In the genomic region with DNA sequence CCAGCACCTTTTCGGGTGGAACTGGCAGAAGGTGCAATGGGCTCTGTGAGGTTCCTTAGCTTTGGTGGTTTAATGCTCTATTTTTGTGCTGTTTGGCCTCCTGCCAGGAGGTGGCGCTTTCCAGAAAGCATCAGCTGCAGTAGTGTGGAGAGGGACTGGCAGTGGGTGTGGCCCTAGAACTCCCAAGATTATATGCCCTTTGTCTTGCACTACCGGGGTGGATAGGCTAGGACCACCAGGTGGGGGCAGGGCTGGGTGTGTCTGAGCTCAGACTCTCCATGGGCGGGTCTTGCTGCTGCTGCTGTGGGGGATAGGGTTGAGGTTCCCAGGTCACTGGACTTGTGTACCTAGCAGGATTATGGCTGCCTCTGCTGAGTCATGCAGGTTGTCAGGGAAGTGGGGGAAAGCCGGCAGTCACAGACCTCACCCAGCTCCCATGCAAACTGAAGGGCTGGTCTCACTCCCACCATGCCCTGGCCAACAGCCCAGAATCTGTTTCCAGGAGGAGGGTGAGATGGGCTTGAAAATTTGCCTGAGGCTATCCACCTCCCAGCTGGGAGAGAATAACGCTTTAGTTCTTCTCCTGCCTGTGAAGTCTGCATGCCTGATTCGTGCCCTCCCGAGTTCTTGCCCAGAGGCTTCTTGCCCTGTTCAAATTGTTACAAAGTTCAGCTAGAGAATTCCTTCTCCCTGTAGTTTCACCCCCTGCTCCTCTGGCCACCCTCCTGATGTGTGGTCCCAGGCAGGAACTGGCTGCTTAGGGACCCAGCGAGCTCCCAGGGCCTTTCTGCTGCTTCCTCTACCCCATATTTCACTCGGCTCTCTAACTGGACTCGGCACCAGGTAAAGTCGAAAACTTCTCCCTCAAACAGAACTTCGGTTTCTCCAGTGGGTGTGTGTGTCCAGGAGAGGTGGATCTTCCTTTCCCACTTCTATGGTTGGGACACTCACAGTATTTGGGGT, we compare ENCODE assay signal across 8 cellular contexts.
A peak's percentile ranks its signal among the peaks of the same experiment; 100 is the strongest.
DNase-seq lines count a peak whose midpoint lies in the region; ATAC-seq, FAIRE-seq and TF ChIP-seq lines count a peak whose summit lies in the region.

No MANE protein-coding gene starts in this region.

- H3K9me3 ChIP-seq in naive thymus-derived CD4-positive, alpha-beta T cell (ENCODE audit: control insufficient read depth in 2 of 3, low read length in 3 of 3), result no peaks in the 10 kb centered on the region
- no peaks in the 10 kb centered on the region for H3K9me3 ChIP-seq in testis

- intact Hi-C loops in naive thymus-derived CD4-positive, alpha-beta T cell (cut with micrococcal nuclease), result loop anchor here (2.0 to 5.0 kb wide), 4 partner anchors 38 to 214 kb away; a partner anchor contains a TSS
- intact Hi-C loops in testis (cut with DNase I; ENCODE audit: low total_unique reads), result no loop called here

- CTCF ChIA-PET in WTC11 (lab: Charles Lee), result interaction anchor here (1.0 to 1.8 kb wide), 3 partner anchors 10 to 235 kb away, joined by 3 to 7 read pairs (median 3); no protein-coding TSS in a partner anchor
- CTCF ChIA-PET in naive thymus-derived CD4-positive, alpha-beta T cell (lab: Charles Lee), result interaction anchor here (0.6 to 1.8 kb wide), 12 partner anchors 8 to 236 kb away, joined by 3 to 7 read pairs (median 3); no protein-coding TSS in a partner anchor

- H3K27ac ChIP-seq in C4-2B (no peak overlapping the region), testis (peak overlapping the region; percentile 61 to 83)
- H3K27ac ChIP-seq in naive thymus-derived CD4-positive, alpha-beta T cell (ENCODE audit: low read depth, low read length), result no peak overlapping the region

- FAIRE-seq in bronchial epithelial cell (lab: Jason Lieb, UNC), result peak; percentile 55

- no peaks in the 10 kb centered on the region for H3K27me3 Mint-ChIP-seq in WTC11 (ENCODE audit: low read depth)
- H3K27me3 Mint-ChIP-seq in naive thymus-derived CD4-positive, alpha-beta T cell, result peaks cover 0 to 2% (median 0%) of the 10 kb centered on the region in 5 donors

- peaks cover 60% of the 10 kb centered on the region for H3K9me3 Mint-ChIP-seq in WTC11
- peaks cover 0 to 13% (median 0%) of the 10 kb centered on the region in 11 donors for H3K9me3 Mint-ChIP-seq in naive thymus-derived CD4-positive, alpha-beta T cell

- TF ChIP-seq CTCF in C4-2B (conservative IDR thresholded peaks at IDR 0.05), result peak; percentile 47
- peak; percentile 48 for TF ChIP-seq CTCF in WTC11 (IDR thresholded peaks at IDR 0.05)
- peak; percentile 47 for TF ChIP-seq CTCF in bronchial epithelial cell (IDR thresholded peaks at IDR 0.05; ENCODE audit: insufficient read depth, low read length, severe bottlenecking)
- peak in 2 of 3 experiments; percentile 37 to 42 for TF ChIP-seq CTCF in testis (IDR thresholded peaks at IDR 0.05)

- H3K27ac Mint-ChIP-seq in WTC11, result no peak overlapping the region
- peak overlapping the region in 2 of 9 donors; percentile 38 to 40 for H3K27ac Mint-ChIP-seq in naive thymus-derived CD4-positive, alpha-beta T cell

- peaks cover 29% of the 10 kb centered on the region for H3K36me3 Mint-ChIP-seq in WTC11
- H3K36me3 Mint-ChIP-seq in naive thymus-derived CD4-positive, alpha-beta T cell, result peaks cover 0 to 10% (median 0%) of the 10 kb centered on the region in 5 donors

- H3K4me3 Mint-ChIP-seq in WTC11, result no peak overlapping the region
- H3K4me3 Mint-ChIP-seq in naive thymus-derived CD4-positive, alpha-beta T cell, result peak overlapping the region in 2 of 10 donors; percentile 10 to 33

- H3K36me3 ChIP-seq in bronchial epithelial cell (ENCODE audit: control insufficient read depth, insufficient read depth, low read length), result no peaks in the 10 kb centered on the region
- H3K36me3 ChIP-seq in naive thymus-derived CD4-positive, alpha-beta T cell (ENCODE audit: control insufficient read depth in 2 of 3, insufficient read depth in 3 of 3, low read length in 3 of 3), result no peaks in the 10 kb centered on the region
- no peaks in the 10 kb centered on the region for H3K36me3 ChIP-seq in testis (ENCODE audit: low read depth, missing control alignments)

- TF ChIP-seq POLR2A in testis (IDR thresholded peaks at IDR 0.05), result no peak

- peak; percentile 89 for ATAC-seq in WTC11
- ATAC-seq in naive thymus-derived CD4-positive, alpha-beta T cell, result no peak
- ATAC-seq in HG03432 (IDR thresholded peaks at IDR 0.05; ENCODE audit: unreplicated experiment), result no peak

- H3K4me1 ChIP-seq in naive thymus-derived CD4-positive, alpha-beta T cell (ENCODE audit: control insufficient read depth in 2 of 2, insufficient read depth in 2 of 2, low read length in 2 of 2), result peaks cover 0 to 6% of the 10 kb centered on the region in 2 donors
- peaks cover 12% of the 10 kb centered on the region for H3K4me1 ChIP-seq in testis

- H3K4me1 Mint-ChIP-seq in WTC11, result peaks cover 21% of the 10 kb centered on the region
- peaks cover 14 to 42% (median 36%) of the 10 kb centered on the region in 7 donors for H3K4me1 Mint-ChIP-seq in naive thymus-derived CD4-positive, alpha-beta T cell

- POLR2A ChIA-PET in WTC11 (lab: Charles Lee), result no interaction called here
- POLR2A ChIA-PET in naive thymus-derived CD4-positive, alpha-beta T cell (lab: Charles Lee), result no interaction called here

- H3K27me3 ChIP-seq in bronchial epithelial cell (ENCODE audit: control insufficient read depth, insufficient read depth, low read length) (no peaks in the 10 kb centered on the region), testis (no peaks in the 10 kb centered on the region)
- H3K27me3 ChIP-seq in naive thymus-derived CD4-positive, alpha-beta T cell (ENCODE audit: control insufficient read depth in 2 of 2, insufficient read depth in 2 of 2, low read length in 2 of 2), result no peaks in the 10 kb centered on the region

- H3K4me3 ChIP-seq in Jurkat, Clone E6-1 (ENCODE audit: low read length), result no peak overlapping the region
- H3K4me3 ChIP-seq in bronchial epithelial cell (ENCODE audit: low read depth, low read length) (no peak overlapping the region), testis (no peak overlapping the region)
- no peak overlapping the region for H3K4me3 ChIP-seq in naive thymus-derived CD4-positive, alpha-beta T cell (ENCODE audit: low read length)

- 34 to 37% methylated on average over 13 of the region's 13 CpGs for WGBS in testis, 2 donors

- peak; percentile 28 for DNase-seq in Jurkat, Clone E6-1 (ENCODE audit: low read depth, low spot score)
- peak; percentile 50 for DNase-seq in WTC11 (ENCODE audit: low spot score)
- peak; percentile 96 for DNase-seq in bronchial epithelial cell (ENCODE audit: low read depth)
- DNase-seq in naive thymus-derived CD4-positive, alpha-beta T cell, result peak; percentile 11 to 47 (median 37)
- DNase-seq in testis, result peak; percentile 89
- no peak for DNase-seq in NCI-H2227 (lab: John Stamatoyannopoulos, UW; ENCODE audit: unreplicated experiment)

TF ChIP-seq in WTC11, 78 proteins besides CTCF, POLR2A, EP300 and RAD21:
- TF ChIP-seq ZNF671 (CRISPR knock-in tag; IDR thresholded peaks at IDR 0.05) (no peak), FOXP1 (CRISPR knock-in tag; IDR thresholded peaks at IDR 0.05; ENCODE audit: borderline replicate concordance) (no peak), ETV6 (CRISPR knock-in tag; IDR thresholded peaks at IDR 0.05) (no peak), ZNF138 (CRISPR knock-in tag; conservative IDR thresholded peaks at IDR 0.05) (no peak), CREB1 (CRISPR knock-in tag; IDR thresholded peaks at IDR 0.05) (no peak), GTF2I (CRISPR knock-in tag; conservative IDR thresholded peaks at IDR 0.05) (no peak)
- TF ChIP-seq, protein P1, sequence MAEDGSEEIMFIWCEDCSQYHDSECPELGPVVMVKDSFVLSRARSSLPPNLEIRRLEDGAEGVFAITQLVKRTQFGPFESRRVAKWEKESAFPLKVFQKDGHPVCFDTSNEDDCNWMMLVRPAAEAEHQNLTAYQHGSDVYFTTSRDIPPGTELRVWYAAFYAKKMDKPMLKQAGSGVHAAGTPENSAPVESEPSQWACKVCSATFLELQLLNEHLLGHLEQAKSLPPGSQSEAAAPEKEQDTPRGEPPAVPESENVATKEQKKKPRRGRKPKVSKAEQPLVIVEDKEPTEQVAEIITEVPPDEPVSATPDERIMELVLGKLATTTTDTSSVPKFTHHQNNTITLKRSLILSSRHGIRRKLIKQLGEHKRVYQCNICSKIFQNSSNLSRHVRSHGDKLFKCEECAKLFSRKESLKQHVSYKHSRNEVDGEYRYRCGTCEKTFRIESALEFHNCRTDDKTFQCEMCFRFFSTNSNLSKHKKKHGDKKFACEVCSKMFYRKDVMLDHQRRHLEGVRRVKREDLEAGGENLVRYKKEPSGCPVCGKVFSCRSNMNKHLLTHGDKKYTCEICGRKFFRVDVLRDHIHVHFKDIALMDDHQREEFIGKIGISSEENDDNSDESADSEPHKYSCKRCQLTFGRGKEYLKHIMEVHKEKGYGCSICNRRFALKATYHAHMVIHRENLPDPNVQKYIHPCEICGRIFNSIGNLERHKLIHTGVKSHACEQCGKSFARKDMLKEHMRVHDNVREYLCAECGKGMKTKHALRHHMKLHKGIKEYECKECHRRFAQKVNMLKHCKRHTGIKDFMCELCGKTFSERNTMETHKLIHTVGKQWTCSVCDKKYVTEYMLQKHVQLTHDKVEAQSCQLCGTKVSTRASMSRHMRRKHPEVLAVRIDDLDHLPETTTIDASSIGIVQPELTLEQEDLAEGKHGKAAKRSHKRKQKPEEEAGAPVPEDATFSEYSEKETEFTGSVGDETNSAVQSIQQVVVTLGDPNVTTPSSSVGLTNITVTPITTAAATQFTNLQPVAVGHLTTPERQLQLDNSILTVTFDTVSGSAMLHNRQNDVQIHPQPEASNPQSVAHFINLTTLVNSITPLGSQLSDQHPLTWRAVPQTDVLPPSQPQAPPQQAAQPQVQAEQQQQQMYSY (CRISPR knock-in tag; IDR thresholded peaks at IDR 0.05), result no peak
- TF ChIP-seq, protein P2, sequence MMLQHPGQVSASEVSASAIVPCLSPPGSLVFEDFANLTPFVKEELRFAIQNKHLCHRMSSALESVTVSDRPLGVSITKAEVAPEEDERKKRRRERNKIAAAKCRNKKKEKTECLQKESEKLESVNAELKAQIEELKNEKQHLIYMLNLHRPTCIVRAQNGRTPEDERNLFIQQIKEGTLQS (CRISPR knock-in tag; conservative IDR thresholded peaks at IDR 0.05), result no peak
- TF ChIP-seq, protein P3, sequence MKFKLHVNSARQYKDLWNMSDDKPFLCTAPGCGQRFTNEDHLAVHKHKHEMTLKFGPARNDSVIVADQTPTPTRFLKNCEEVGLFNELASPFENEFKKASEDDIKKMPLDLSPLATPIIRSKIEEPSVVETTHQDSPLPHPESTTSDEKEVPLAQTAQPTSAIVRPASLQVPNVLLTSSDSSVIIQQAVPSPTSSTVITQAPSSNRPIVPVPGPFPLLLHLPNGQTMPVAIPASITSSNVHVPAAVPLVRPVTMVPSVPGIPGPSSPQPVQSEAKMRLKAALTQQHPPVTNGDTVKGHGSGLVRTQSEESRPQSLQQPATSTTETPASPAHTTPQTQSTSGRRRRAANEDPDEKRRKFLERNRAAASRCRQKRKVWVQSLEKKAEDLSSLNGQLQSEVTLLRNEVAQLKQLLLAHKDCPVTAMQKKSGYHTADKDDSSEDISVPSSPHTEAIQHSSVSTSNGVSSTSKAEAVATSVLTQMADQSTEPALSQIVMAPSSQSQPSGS (CRISPR knock-in tag; IDR thresholded peaks at IDR 0.05; ENCODE audit: borderline replicate concordance, low read depth), result no peak

Comparison
In these comparisons a context has a peak if more than half of its experiments do, and no peak if none do; other contexts are left out.
1. H3K27ac ChIP-seq: peak in testis (2 of 2); none in C4-2B (single experiment) and naive thymus-derived CD4-positive, alpha-beta T cell (single experiment).
2. Peak in every context shown above with its lines, with median percentiles within 50 percentile points of each other: CTCF ChIP-seq.